Comparison of ENCODE assay signal across 8 cellular contexts in the genomic region with DNA sequence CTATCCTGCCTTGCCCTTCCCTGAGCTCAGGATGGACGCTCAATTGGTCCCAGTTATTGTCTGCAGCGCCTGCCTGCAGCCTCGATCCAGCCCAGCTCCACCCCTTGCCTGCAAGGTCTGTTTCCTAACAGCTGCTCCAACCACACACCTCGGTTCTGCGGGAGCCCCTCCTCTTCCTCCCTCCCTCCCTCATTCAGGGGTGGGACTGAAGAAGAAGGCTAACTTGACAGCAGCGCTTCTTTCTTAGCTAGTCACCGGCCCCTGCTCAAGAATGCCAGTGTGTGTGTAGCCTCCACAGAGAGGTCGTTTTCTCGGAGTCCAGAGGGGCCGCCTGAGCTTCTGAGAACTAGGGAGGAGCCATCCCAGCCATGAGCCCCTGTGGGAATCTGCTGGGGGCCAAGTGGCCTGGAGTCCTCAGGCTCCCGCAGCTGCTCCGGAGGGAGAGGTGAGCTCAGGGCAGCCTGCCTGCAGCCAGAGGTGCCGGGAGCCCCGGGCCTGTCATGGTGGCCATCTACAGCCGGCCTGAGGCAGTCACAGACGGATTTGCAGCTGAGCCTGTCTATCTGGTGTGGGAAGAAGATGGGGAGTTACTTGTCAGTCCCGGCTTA. TPM values are rescaled to one million over a fixed set of nuclear protein-coding genes. Genes with fewer than 3 reads are reported as not detected.
DNase-seq lines count a peak whose midpoint lies in the region; ATAC-seq, FAIRE-seq and TF ChIP-seq lines count a peak whose summit lies in the region.

No MANE protein-coding gene starts in this region.

- H3K36me3 ChIP-seq in HUES6 (ENCODE audit: control insufficient read depth, insufficient read depth, low read length), result no peaks in the 10 kb centered on the region
- H3K36me3 ChIP-seq in bronchial epithelial cell (ENCODE audit: control insufficient read depth, insufficient read depth, low read length), result peaks cover 4% of the 10 kb centered on the region
- no peaks in the 10 kb centered on the region for H3K36me3 ChIP-seq in skeletal muscle tissue (ENCODE audit: control insufficient read depth in 3 of 3, insufficient read depth in 3 of 3, low read length in 3 of 3)

- H3K4me3 ChIP-seq in HUES6 (ENCODE audit: low read depth, low read length) (peak overlapping the region; percentile 41), bronchial epithelial cell (ENCODE audit: low read depth, low read length) (peak overlapping the region; percentile 81), skeletal muscle tissue (ENCODE audit: low read length in 3 of 3) (peak overlapping the region; percentile 62 to 75 (median 68))

- no peaks in the 10 kb centered on the region for H3K9me3 ChIP-seq in HUES6 (ENCODE audit: control insufficient read depth, insufficient read depth, low read depth, low read length)
- H3K9me3 ChIP-seq in skeletal muscle tissue (ENCODE audit: control insufficient read depth in 3 of 3, low read length in 3 of 3), result no peaks in the 10 kb centered on the region

- H3K9ac ChIP-seq in HUES6 (ENCODE audit: low read length) (peak overlapping the region; percentile 31), skeletal muscle tissue (ENCODE audit: low read depth in 1 of 3, low read length in 3 of 3) (peak overlapping the region; percentile 63 to 74 (median 65))

- ATAC-seq in HG03520 (IDR thresholded peaks at IDR 0.05; ENCODE audit: unreplicated experiment), result no peak
- no peak for ATAC-seq in HG03378 (IDR thresholded peaks at IDR 0.05; ENCODE audit: unreplicated experiment)

- FAIRE-seq in bronchial epithelial cell (lab: Jason Lieb, UNC), result peak; percentile 93

- H3K27ac ChIP-seq in HUES6 (ENCODE audit: low read depth, low read length) (no peak overlapping the region), skeletal muscle tissue (ENCODE audit: low read depth, low read length) (peak overlapping the region; percentile 57)

- H3K27me3 ChIP-seq in HUES6 (ENCODE audit: control insufficient read depth, insufficient read depth, low read length), result no peaks in the 10 kb centered on the region
- no peaks in the 10 kb centered on the region for H3K27me3 ChIP-seq in bronchial epithelial cell (ENCODE audit: control insufficient read depth, insufficient read depth, low read length)
- H3K27me3 ChIP-seq in skeletal muscle tissue (ENCODE audit: control insufficient read depth in 3 of 3, insufficient read depth in 3 of 3, low read length in 3 of 3), result no peaks in the 10 kb centered on the region

- DNase-seq in AG08395 (ENCODE audit: low spot score) (peak; percentile 94), bronchial epithelial cell (ENCODE audit: low read depth) (peak; percentile 93), iPS-NIHi7 (ENCODE audit: extremely low spot score) (peak; percentile 88)
- peak; percentile 14 to 52 (median 35) for DNase-seq in activated CD4-positive, CD25-positive, alpha-beta regulatory T cell (lab: John Stamatoyannopoulos, UW)

- no peak for TF ChIP-seq CTCF in bronchial epithelial cell (IDR thresholded peaks at IDR 0.05; ENCODE audit: insufficient read depth, low read length, severe bottlenecking)

- peaks cover 49% of the 10 kb centered on the region for H3K4me1 ChIP-seq in HUES6 (ENCODE audit: control insufficient read depth, insufficient read depth, low read length)
- H3K4me1 ChIP-seq in skeletal muscle tissue (ENCODE audit: control insufficient read depth in 3 of 3, insufficient read depth in 3 of 3, low read length in 3 of 3), result peaks cover 38 to 43% (median 43%) of the 10 kb centered on the region in 3 donors

RNA-seq across cellular contexts. Expression of a gene that starts 36.1 kb away (rescaled TPM):
- 121 and 155 TPM in 2 replicates for total RNA-seq in bronchial epithelial cell
- total RNA-seq in skeletal muscle tissue, result 15.7 TPM

RNA-seq across cellular contexts. Expression of a gene that starts 44.0 kb away (rescaled TPM):
- 6.3 and 13.3 TPM in 2 replicates for total RNA-seq in bronchial epithelial cell
- 6.3 TPM for total RNA-seq in skeletal muscle tissue

Comparison
In these comparisons a context has a peak if more than half of its experiments do, and no peak if none do; other contexts are left out.
1. DNase-seq: peak in every context shown above with its lines; median percentile 94 in AG08395; 93 in bronchial epithelial cell; 88 in iPS-NIHi7; 35 in activated CD4-positive, CD25-positive, alpha-beta regulatory T cell.